ENCODE assay signal across 8 cellular contexts in genomic region chr5:90529939-90530677, GRCh38. TPM values are rescaled to one million over a fixed set of nuclear protein-coding genes. Genes with fewer than 3 reads are reported as not detected.
DNase-seq lines count a peak whose midpoint lies in the region; ATAC-seq and TF ChIP-seq lines count a peak whose summit lies in the region.

No MANE protein-coding gene starts in this region.

- peak overlapping the region; percentile 74 to 93 for H3K4me3 ChIP-seq in foreskin fibroblast (ENCODE audit: low read depth in 1 of 2, low read length in 2 of 2)

- peaks cover 32% of the 10 kb centered on the region for H3K36me3 Mint-ChIP-seq in Calu3 (ENCODE audit: insufficient read depth, unreplicated experiment)
- peaks cover 11% of the 10 kb centered on the region for H3K36me3 Mint-ChIP-seq in activated T-helper 1 cell treated with anti-CD3 and anti-CD28 coated beads, Interleukin-12 subunit alpha, Interleukin-12 subunit beta, Interleukin-2, Interleukin-4 antibody, amounts not matched to agents 30 ng/mL and 10 ng/mL and 1 ng/mL, durations not matched to agents 14 hours and 24 hours and 36 hours (ENCODE audit: low read depth)
- no peaks in the 10 kb centered on the region for H3K36me3 Mint-ChIP-seq in neural crest cell (ENCODE audit: low read depth)

- H3K27ac Mint-ChIP-seq in Calu3 (ENCODE audit: unreplicated experiment): peak overlapping the region; percentile 48
- H3K27ac Mint-ChIP-seq in activated T-helper 1 cell treated with anti-CD3 and anti-CD28 coated beads, Interleukin-12 subunit alpha, Interleukin-12 subunit beta, Interleukin-2, Interleukin-4 antibody, amounts not matched to agents 30 ng/mL and 10 ng/mL and 1 ng/mL, durations not matched to agents 14 hours and 24 hours and 36 hours: peak overlapping the region; percentile 98
- H3K27ac Mint-ChIP-seq in neural crest cell (ENCODE audit: unreplicated experiment): peak overlapping the region; percentile 98

- H3K27me3 Mint-ChIP-seq in Calu3 (ENCODE audit: unreplicated experiment): peaks cover 22% of the 10 kb centered on the region
- H3K27me3 Mint-ChIP-seq in activated T-helper 1 cell treated with anti-CD3 and anti-CD28 coated beads, Interleukin-12 subunit alpha, Interleukin-12 subunit beta, Interleukin-2, Interleukin-4 antibody, amounts not matched to agents 30 ng/mL and 10 ng/mL and 1 ng/mL, durations not matched to agents 14 hours and 24 hours and 36 hours (ENCODE audit: insufficient read depth): peaks cover 19% of the 10 kb centered on the region
- H3K27me3 Mint-ChIP-seq in neural crest cell (ENCODE audit: low read depth): peaks cover 20% of the 10 kb centered on the region

- ATAC-seq in GM19455 (IDR thresholded peaks at IDR 0.05; ENCODE audit: unreplicated experiment) (peak; percentile 51), HG03571 (IDR thresholded peaks at IDR 0.05; ENCODE audit: unreplicated experiment) (peak; percentile 44)

- TF ChIP-seq CTCF in Calu3 (IDR thresholded peaks at IDR 0.05; ENCODE audit: unreplicated experiment) (peak; percentile 68), foreskin fibroblast (IDR thresholded peaks at IDR 0.05; ENCODE audit: low read depth, low read length) (peak; percentile 81), neural crest cell (conservative IDR thresholded peaks at IDR 0.05) (peak; percentile 81)

- H3K4me3 Mint-ChIP-seq in Calu3 (ENCODE audit: low read depth, unreplicated experiment): peak overlapping the region; percentile 71
- H3K4me3 Mint-ChIP-seq in activated T-helper 1 cell treated with anti-CD3 and anti-CD28 coated beads, Interleukin-12 subunit alpha, Interleukin-12 subunit beta, Interleukin-2, Interleukin-4 antibody, amounts not matched to agents 30 ng/mL and 10 ng/mL and 1 ng/mL, durations not matched to agents 14 hours and 24 hours and 36 hours: peak overlapping the region; percentile 99
- peak overlapping the region; percentile 99 for H3K4me3 Mint-ChIP-seq in neural crest cell

- intact Hi-C loops in Calu3 (cut with micrococcal nuclease; ENCODE audit: unreplicated experiment): loop anchor here (1.0 to 5.0 kb wide), 4 partner anchors 55 to 108 kb away; partner anchors contain the start of genes MBLAC2 and POLR3G
- intact Hi-C loops in activated T-helper 1 cell treated with anti-CD3 and anti-CD28 coated beads, Interleukin-12 subunit alpha, Interleukin-12 subunit beta, Interleukin-2, Interleukin-4 antibody, amounts not matched to agents 30 ng/mL and 10 ng/mL and 1 ng/mL, durations not matched to agents 14 hours and 24 hours and 36 hours (cut with micrococcal nuclease): loop anchor here (1.0 to 10.0 kb wide), 6 partner anchors 56 to 1803 kb away; partner anchors contain the start of genes CETN3, MBLAC2 and POLR3G

- H3K4me1 Mint-ChIP-seq in Calu3 (ENCODE audit: low read depth, unreplicated experiment) (peaks cover 28% of the 10 kb centered on the region), neural crest cell (peaks cover 47% of the 10 kb centered on the region)
- peaks cover 39% of the 10 kb centered on the region for H3K4me1 Mint-ChIP-seq in activated T-helper 1 cell treated with anti-CD3 and anti-CD28 coated beads, Interleukin-12 subunit alpha, Interleukin-12 subunit beta, Interleukin-2, Interleukin-4 antibody, amounts not matched to agents 30 ng/mL and 10 ng/mL and 1 ng/mL, durations not matched to agents 14 hours and 24 hours and 36 hours (ENCODE audit: low read depth)

- BruUV-seq in Calu3 (replicated peaks; lab: Mats Ljungman, UMichigan): TSS peak; percentile 65

- DNase-seq in Calu3 (peak; percentile 78), NOMO-1 (lab: John Stamatoyannopoulos, UW; ENCODE audit: unreplicated experiment in 2 of 2) (peak; percentile 61 to 81), foreskin fibroblast (peak; percentile 79 to 91), neural crest cell (ENCODE audit: low read depth, low spot score) (peak; percentile 50), substantia nigra (lab: John Stamatoyannopoulos, UW) (peak in 41 of 49 donors; percentile 8 to 94 (median 59))
- no peak for DNase-seq in activated T-helper 1 cell treated with anti-CD3 and anti-CD28 coated beads, Interleukin-12 subunit alpha, Interleukin-12 subunit beta, Interleukin-2, Interleukin-4 antibody, amounts not matched to agents 30 ng/mL and 10 ng/mL and 1 ng/mL, durations not matched to agents 14 hours and 24 hours and 36 hours (ENCODE audit: low spot score)

- peak overlapping the region; percentile 95 for H3K27ac ChIP-seq in substantia nigra (ENCODE audit: low read depth, low read length, poor library complexity, severe bottlenecking)

- no peaks in the 10 kb centered on the region for H3K9me3 Mint-ChIP-seq in Calu3 (ENCODE audit: low read depth, unreplicated experiment)
- no peaks in the 10 kb centered on the region for H3K9me3 Mint-ChIP-seq in activated T-helper 1 cell treated with anti-CD3 and anti-CD28 coated beads, Interleukin-12 subunit alpha, Interleukin-12 subunit beta, Interleukin-2, Interleukin-4 antibody, amounts not matched to agents 30 ng/mL and 10 ng/mL and 1 ng/mL, durations not matched to agents 14 hours and 24 hours and 36 hours
- H3K9me3 Mint-ChIP-seq in neural crest cell: no peaks in the 10 kb centered on the region

- CTCF ChIA-PET in Calu3 (lab: Charles Lee): interaction anchor here (0.8 to 1.8 kb wide), 5 partner anchors 11 to 120 kb away, joined by 3 to 10 read pairs (median 4); partner anchors contain the start of gene CETN3

RNA-seq across cellular contexts. Expression of gene LYSMD3, which starts 0.7 kb away (rescaled TPM):
- total RNA-seq in Calu3 (2022) (25.9 and 27.2 TPM in 2 replicates), neural crest cell (12.0 and 12.1 TPM in 2 replicates)
- total RNA-seq in activated T-helper 1 cell treated with anti-CD3 and anti-CD28 coated beads, Interleukin-12 subunit alpha, Interleukin-12 subunit beta, Interleukin-2, Interleukin-4 antibody, amounts not matched to agents 30 ng/mL and 10 ng/mL and 1 ng/mL, durations not matched to agents 14 hours and 24 hours and 36 hours: 12.3 and 13.6 TPM in 2 replicates

RNA-seq across cellular contexts. Expression of gene ADGRV1, which starts 28.5 kb away (rescaled TPM):
- total RNA-seq in Calu3 (2022) (1.8 and 3.5 TPM in 2 replicates), neural crest cell (43.4 and 45.0 TPM in 2 replicates)
- total RNA-seq in activated T-helper 1 cell treated with anti-CD3 and anti-CD28 coated beads, Interleukin-12 subunit alpha, Interleukin-12 subunit beta, Interleukin-2, Interleukin-4 antibody, amounts not matched to agents 30 ng/mL and 10 ng/mL and 1 ng/mL, durations not matched to agents 14 hours and 24 hours and 36 hours: 0.05 TPM in 2 replicates

RNA-seq across cellular contexts. Expression of gene POLR3G, which starts 55.4 kb away (rescaled TPM):
- 15.0 and 16.6 TPM in 2 replicates for total RNA-seq in Calu3 (2022)
- total RNA-seq in activated T-helper 1 cell treated with anti-CD3 and anti-CD28 coated beads, Interleukin-12 subunit alpha, Interleukin-12 subunit beta, Interleukin-2, Interleukin-4 antibody, amounts not matched to agents 30 ng/mL and 10 ng/mL and 1 ng/mL, durations not matched to agents 14 hours and 24 hours and 36 hours: 18.4 and 22.1 TPM in 2 replicates
- total RNA-seq in neural crest cell: 10.6 and 12.1 TPM in 2 replicates

RNA-seq across cellular contexts. Expression of gene MBLAC2, which starts 55.5 kb away (rescaled TPM):
- 9.6 and 11.0 TPM in 2 replicates for total RNA-seq in Calu3 (2022)
- 5.0 and 5.7 TPM in 2 replicates for total RNA-seq in activated T-helper 1 cell treated with anti-CD3 and anti-CD28 coated beads, Interleukin-12 subunit alpha, Interleukin-12 subunit beta, Interleukin-2, Interleukin-4 antibody, amounts not matched to agents 30 ng/mL and 10 ng/mL and 1 ng/mL, durations not matched to agents 14 hours and 24 hours and 36 hours
- total RNA-seq in neural crest cell: 6.6 and 7.3 TPM in 2 replicates

Comparison
In these comparisons a context has a peak if more than half of its experiments do, and no peak if none do; other contexts are left out.
1. H3K27ac Mint-ChIP-seq: peak in every context shown above with its lines; median percentile 98 in activated T-helper 1 cell treated with anti-CD3 and anti-CD28 coated beads, Interleukin-12 subunit alpha, Interleukin-12 subunit beta, Interleukin-2, Interleukin-4 antibody, amounts not matched to agents 30 ng/mL and 10 ng/mL and 1 ng/mL, durations not matched to agents 14 hours and 24 hours and 36 hours; 98 in neural crest cell; 48 in Calu3.